Comparison of ENCODE assay signal across 8 cellular contexts in genomic region chr9:35071814-35072460, GRCh38. TPM values are rescaled to one million over a fixed set of nuclear protein-coding genes. Genes with fewer than 3 reads are reported as not detected.
A peak's percentile ranks its signal among the peaks of the same experiment; 100 is the strongest.
DNase-seq lines count a peak whose midpoint lies in the region; ATAC-seq and TF ChIP-seq lines count a peak whose summit lies in the region.

No MANE protein-coding gene starts in this region.

- H3K36me3 ChIP-seq in colonic mucosa, result peaks cover 11% of the 10 kb centered on the region

- H3K9ac ChIP-seq in colonic mucosa (ENCODE audit: low read depth in 2 of 2, low read length in 2 of 2), result peak overlapping the region; percentile 76 to 97

- no peaks in the 10 kb centered on the region for H3K27me3 ChIP-seq in colonic mucosa

- H3K9me3 ChIP-seq in colonic mucosa, result no peaks in the 10 kb centered on the region

- TF ChIP-seq CTCF in AG10803 (conservative IDR thresholded peaks at IDR 0.05; ENCODE audit: low read length), result peak; percentile 18; the same call in 1 of the 2 replicates
- TF ChIP-seq CTCF in colonic mucosa (IDR thresholded peaks at IDR 0.05), result peak; percentile 13

- H3K27ac ChIP-seq in colonic mucosa, result peak overlapping the region; percentile 100

- DNase-seq in AG10803 (ENCODE audit: low read depth), result peak; percentile 88
- peak; percentile 76 for DNase-seq in NCI-H2227 (lab: John Stamatoyannopoulos, UW; ENCODE audit: unreplicated experiment)
- DNase-seq in activated CD4-positive, alpha-beta T cell treated with anti-CD3 and anti-CD28 coated beads for 4 hours, result peak; percentile 55 to 74
- DNase-seq in colonic mucosa, result peak; percentile 80
- peak; percentile 85 for DNase-seq in left lobe of liver (ENCODE audit: low spot score)
- peak; percentile 75 to 79 for DNase-seq in stimulated activated CD4-positive, alpha-beta T cell treated with anti-CD3 and anti-CD28 coated beads, Interleukin-2, amount 100 ng/mL, for 24 hours

- ATAC-seq in GM18870 (IDR thresholded peaks at IDR 0.05; ENCODE audit: unreplicated experiment), result peak; percentile 39
- ATAC-seq in HG03108 (IDR thresholded peaks at IDR 0.05; ENCODE audit: unreplicated experiment), result peak; percentile 47
- ATAC-seq in left lobe of liver, result peak; percentile 80

- H3K4me1 ChIP-seq in colonic mucosa, result peaks cover 15% of the 10 kb centered on the region

- H3K4me3 ChIP-seq in AG10803 (ENCODE audit: low read length) (peak overlapping the region; percentile 76), colonic mucosa (peak overlapping the region; percentile 99)

- intact Hi-C loops in colonic mucosa (cut with DNase I), result no loop called here

RNA-seq across cellular contexts. Expression of gene VCP, which starts 0.5 kb away (rescaled TPM):
- total RNA-seq in colonic mucosa, result 100 to 1,000 TPM; 176 to 287 TPM
- total RNA-seq in left lobe of liver, result 147 TPM

RNA-seq across cellular contexts. Expression of gene FANCG, which starts 7.8 kb away (rescaled TPM):
- total RNA-seq in colonic mucosa (10 to 100 TPM; 11.4 to 47.5 TPM), left lobe of liver (6.2 TPM)

RNA-seq across cellular contexts. Expression of gene PIGO, which starts 24.5 kb away (rescaled TPM):
- total RNA-seq in colonic mucosa, result 10 to 100 TPM; 27.6 to 51.3 TPM
- 17.6 TPM for total RNA-seq in left lobe of liver

RNA-seq across cellular contexts. Expression of gene STOML2, which starts 31.0 kb away (rescaled TPM):
- total RNA-seq in colonic mucosa (100 to 1,000 TPM; 111 to 233 TPM), left lobe of liver (64.3 TPM)

RNA-seq across cellular contexts. Expression of gene ATOSB, which starts 43.7 kb away (rescaled TPM):
- 10 to 100 TPM; 16.8 to 44.6 TPM for total RNA-seq in colonic mucosa
- 6.3 TPM for total RNA-seq in left lobe of liver

Comparison
In these comparisons a context has a peak if more than half of its experiments do, and no peak if none do; other contexts are left out.
1. Peak in every context shown above with its lines: DNase-seq, ATAC-seq, H3K4me3 ChIP-seq and H3K27ac ChIP-seq.